Comparison of ENCODE assay signal across 19 cellular contexts in the genomic region with DNA sequence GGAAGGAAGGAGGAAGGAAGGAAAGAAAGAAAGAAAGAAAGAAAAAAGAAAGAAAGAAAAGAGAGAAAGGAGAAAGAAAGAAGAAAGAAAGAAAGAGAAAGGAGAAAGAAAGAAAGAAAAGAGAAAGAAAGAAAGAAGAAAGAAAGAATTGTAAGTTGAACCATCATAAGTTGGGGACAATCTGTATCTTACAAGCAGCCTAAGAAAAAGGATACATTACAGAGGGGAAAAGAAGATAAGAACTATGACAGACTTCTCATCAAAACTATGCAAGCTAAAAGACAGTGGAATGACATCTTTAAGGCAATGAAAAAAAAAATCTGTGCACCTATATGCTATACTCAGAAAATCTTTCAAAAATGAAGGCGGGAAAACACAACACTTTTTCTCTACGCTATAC.
"Had no signal": no experiment of that assay in that cellular context is flagged by ENCODE, and none has a peak within 500 bp of the region (broad histone marks: within the 10 kb centered on the region; RNA-seq: fewer than 3 reads in every experiment).

No MANE protein-coding gene starts in this region.

- H3K27ac ChIP-seq: body of pancreas, dorsolateral prefrontal cortex, neural progenitor cell, psoas muscle, skin epidermis, tibial nerve, uterus had no signal

- H3K27me3 Mint-ChIP-seq: activated B cell treated with CpG ODN at 0.5 μM for 24 hours; activated CD4-positive, alpha-beta memory T cell treated with anti-CD3 and anti-CD28 coated beads, Interleukin-2, amount 10 ng/mL, durations not matched to agents 7 days and 5 days; naive thymus-derived CD4-positive, alpha-beta T cell; stimulated activated naive CD8-positive, alpha-beta T cell treated with anti-CD3 and anti-CD28 coated beads, Interleukin-15, Interleukin-2, amounts not matched to agents 100 ng/mL and 50 ng/mL, for 24 hours had no signal

- H3K9me3 ChIP-seq: psoas muscle, uterus had no signal

- H3K4me1 Mint-ChIP-seq: activated B cell treated with CpG ODN at 0.5 μM for 24 hours, neural progenitor cell had no signal

- H3K27me3 ChIP-seq: body of pancreas, dorsolateral prefrontal cortex, neural progenitor cell, tibial nerve, uterus had no signal

- H2AFZ ChIP-seq: neural progenitor cell had no signal

- H3K4me3 ChIP-seq: body of pancreas, dorsolateral prefrontal cortex, neural progenitor cell, psoas muscle, skin epidermis, tibial nerve, uterus had no signal

- H3K27ac Mint-ChIP-seq: activated B cell treated with CpG ODN at 0.5 μM for 24 hours; activated CD4-positive, alpha-beta memory T cell treated with anti-CD3 and anti-CD28 coated beads, Interleukin-2, amount 10 ng/mL, durations not matched to agents 7 days and 5 days; activated T-helper 2 cell treated with anti-CD3 and anti-CD28 coated beads, Interferon-gamma antibody, Interleukin-2, Interleukin-4, amounts not matched to agents 10 μg/mL and 5 μg/mL and 100 μg/mL, durations not matched to agents 14 hours and 24 hours and 36 hours; neural progenitor cell; stimulated activated naive CD8-positive, alpha-beta T cell treated with anti-CD3 and anti-CD28 coated beads, Interleukin-15, Interleukin-2, amounts not matched to agents 100 ng/mL and 50 ng/mL, for 24 hours had no signal

- H3K36me3 ChIP-seq: neural progenitor cell, tibial nerve, uterus had no signal

- H3K4me1 ChIP-seq: body of pancreas, neural progenitor cell, psoas muscle, tibial nerve, uterus had no signal

- H3K9ac ChIP-seq: neural progenitor cell had no signal

- H3K4me2 ChIP-seq: neural progenitor cell had no signal

- ATAC-seq: body of pancreas; naive thymus-derived CD4-positive, alpha-beta T cell; psoas muscle; right cardiac atrium had no signal

- DNase-seq: activated B cell treated with CpG ODN at 0.5 μM for 24 hours; activated CD4-positive, alpha-beta memory T cell treated with anti-CD3 and anti-CD28 coated beads, Interleukin-2, amount 10 ng/mL, durations not matched to agents 7 days and 5 days; activated CD4-positive, alpha-beta T cell treated with anti-CD3 and anti-CD28 coated beads for 48 hours; activated naive CD4-positive, alpha-beta T cell treated with Interleukin-2 at 50 U/mL for 16 hours; activated T-cell treated with anti-CD3 and anti-CD28 coated beads, Interleukin-2, amount 50 U/mL, for 1 hour; body of pancreas; dorsolateral prefrontal cortex; foreskin fibroblast; mesenchymal stem cell; naive thymus-derived CD4-positive, alpha-beta T cell; psoas muscle; right cardiac atrium; uterus had no signal

- H3K4me3 Mint-ChIP-seq: activated B cell treated with CpG ODN at 0.5 μM for 24 hours; activated CD4-positive, alpha-beta memory T cell treated with anti-CD3 and anti-CD28 coated beads, Interleukin-2, amount 10 ng/mL, durations not matched to agents 7 days and 5 days; naive thymus-derived CD4-positive, alpha-beta T cell; neural progenitor cell; stimulated activated naive CD8-positive, alpha-beta T cell treated with anti-CD3 and anti-CD28 coated beads, Interleukin-15, Interleukin-2, amounts not matched to agents 100 ng/mL and 50 ng/mL, for 24 hours had no signal

- FAIRE-seq: colon had no signal
